In the genomic region with DNA sequence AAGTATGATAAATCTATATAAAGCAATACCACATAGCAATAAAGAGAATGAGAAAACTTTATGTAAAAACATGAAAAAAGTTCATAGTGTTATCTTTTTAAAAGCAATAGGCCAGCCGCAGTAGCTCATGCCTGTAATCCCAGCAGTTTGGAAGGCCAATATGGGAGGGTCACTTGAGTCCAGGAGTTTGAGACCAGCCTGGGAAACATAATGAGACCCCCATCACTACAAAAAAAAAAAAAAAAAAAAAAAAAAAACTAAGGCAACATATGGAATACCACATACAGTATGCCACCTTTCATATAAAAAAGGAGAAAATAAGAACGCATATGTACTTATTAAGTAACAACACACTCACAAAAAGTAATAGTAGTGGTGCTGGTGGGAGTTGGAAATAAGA, we compare ENCODE assay signal across 27 cellular contexts.
"Had no signal": no experiment of that assay in that cellular context is flagged by ENCODE, and none has a peak within 500 bp of the region (broad histone marks: within the 10 kb centered on the region; RNA-seq: fewer than 3 reads in every experiment).

No MANE protein-coding gene starts in this region.

- H3K4me1 ChIP-seq: colonic mucosa, esophagus squamous epithelium, foreskin keratinocyte, heart right ventricle had no signal

- H3K9me3 ChIP-seq: colonic mucosa, esophagus muscularis mucosa, esophagus squamous epithelium, gastrocnemius medialis, gastroesophageal sphincter, heart left ventricle, heart right ventricle had no signal

- H3K36me3 ChIP-seq: colonic mucosa, esophagus muscularis mucosa, esophagus squamous epithelium, gastrocnemius medialis, gastroesophageal sphincter, heart left ventricle, heart right ventricle had no signal

- ATAC-seq: effector memory CD8-positive, alpha-beta T cell; esophagus mucosa; foreskin keratinocyte; gastrocnemius medialis; gastroesophageal sphincter; heart left ventricle; heart right ventricle had no signal

- H3K27me3 ChIP-seq: colonic mucosa, dorsolateral prefrontal cortex, esophagus muscularis mucosa, esophagus squamous epithelium, foreskin keratinocyte, gastrocnemius medialis, gastroesophageal sphincter, heart left ventricle, heart right ventricle had no signal

- H3K4me3 ChIP-seq: colonic mucosa, coronary artery, dorsolateral prefrontal cortex, esophagus muscularis mucosa, esophagus squamous epithelium, gastrocnemius medialis, gastroesophageal sphincter, heart left ventricle, heart right ventricle had no signal

- DNase-seq: colonic mucosa; cortex of kidney; dermis blood vessel endothelial cell; dorsolateral prefrontal cortex; effector CD4-positive, alpha-beta T cell; effector CD8-positive, alpha-beta T cell; effector memory CD4-positive, alpha-beta T cell; effector memory CD8-positive, alpha-beta T cell; endodermal cell; erythroblast; esophagus squamous epithelium; foreskin fibroblast; foreskin keratinocyte; foreskin melanocyte; gastrocnemius medialis; glutamatergic neuron; head of caudate nucleus; heart left ventricle; heart right ventricle had no signal

- FAIRE-seq: colon, endometrium, endothelial cell of umbilical vein had no signal

- H3K27ac ChIP-seq: colonic mucosa, coronary artery, dorsolateral prefrontal cortex, epithelial cell of prostate, esophagus muscularis mucosa, esophagus squamous epithelium, foreskin keratinocyte, gastrocnemius medialis, gastroesophageal sphincter, heart left ventricle, heart right ventricle had no signal
